In the genomic region with DNA sequence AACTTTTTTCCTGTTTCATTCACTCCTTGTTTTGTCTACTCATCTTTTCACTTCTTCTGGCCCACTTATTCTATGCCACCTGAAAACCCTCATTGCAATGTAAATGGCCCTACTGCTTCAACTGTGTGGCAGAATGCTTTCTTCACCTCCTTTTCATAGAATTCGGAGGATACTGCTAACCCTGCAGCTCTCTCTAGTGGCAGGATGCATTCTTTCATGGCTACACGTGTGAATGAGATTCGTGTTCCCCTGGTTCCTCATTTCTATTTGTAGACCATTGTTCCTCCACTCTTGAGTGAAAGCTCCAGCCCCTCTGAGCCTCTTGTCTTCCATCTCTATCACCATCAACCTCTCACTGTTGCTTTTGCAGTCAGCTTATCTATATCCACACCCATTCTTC, we compare ENCODE assay signal across 9 cellular contexts. TPM values are rescaled to one million over a fixed set of nuclear protein-coding genes. Genes with fewer than 3 reads are reported as not detected.
DNase-seq lines count a peak whose midpoint lies in the region; FAIRE-seq and TF ChIP-seq lines count a peak whose summit lies in the region.
"Had no signal": no experiment of that assay in that cellular context is flagged by ENCODE, and none has a peak within 500 bp of the region (broad histone marks: within the 10 kb centered on the region; RNA-seq: fewer than 3 reads in every experiment).

No MANE protein-coding gene starts in this region.

- WGBS in small intestine, 3 donors = 32 to 46% (median 43%) methylated on average over 3 of the region's 3 CpGs

- peaks cover under 1% of the 10 kb centered on the region for H3K4me1 Mint-ChIP-seq in chondrocyte (ENCODE audit: low read depth)
- H3K4me1 Mint-ChIP-seq in CD8-positive, alpha-beta memory T cell = no peaks in the 10 kb centered on the region

- no peaks in the 10 kb centered on the region for H3K36me3 ChIP-seq in small intestine (ENCODE audit: control insufficient read depth in 2 of 2, insufficient read depth in 2 of 2, low read length in 2 of 2)
- H3K36me3 ChIP-seq in Peyer's patch = no peaks in the 10 kb centered on the region
- no peaks in the 10 kb centered on the region for H3K36me3 ChIP-seq in CD8-positive, alpha-beta memory T cell (ENCODE audit: insufficient read depth, low read length)
- H3K36me3 ChIP-seq: BLaER1 treated with 17β-estradiol and CSF1 and Interleukin-3, amounts not matched to agents 10 nM and 100 nM had no signal

- DNase-seq in NCI-H2029 (lab: John Stamatoyannopoulos, UW) = peak; percentile 22
- DNase-seq in NCI-H2029 treated with DMSO at 0.1 percent for 48 hours (lab: John Stamatoyannopoulos, UW) = no peak
- peak; percentile 43 for DNase-seq in NCI-H226
- no peak for DNase-seq in chondrocyte (ENCODE audit: low spot score)
- DNase-seq in small intestine = peak; percentile 39
- DNase-seq in activated CD4-positive, alpha-beta T cell treated with anti-CD3 and anti-CD28 coated beads for 1 hour = no peak
- DNase-seq in Peyer's patch = no peak
- no peak for DNase-seq in CD8-positive, alpha-beta memory T cell

- FAIRE-seq in small intestine (lab: Jason Lieb, UNC) = no peak

- no peak overlapping the region for H3K27ac Mint-ChIP-seq in chondrocyte (ENCODE audit: unreplicated experiment)
- no peak overlapping the region for H3K27ac Mint-ChIP-seq in CD8-positive, alpha-beta memory T cell

- H3K4me3 ChIP-seq in small intestine (ENCODE audit: low read depth in 1 of 2, low read length in 2 of 2) (no peak overlapping the region), Peyer's patch (no peak overlapping the region)
- H3K4me3 ChIP-seq in CD8-positive, alpha-beta memory T cell (ENCODE audit: low read length) = no peak overlapping the region
- H3K4me3 ChIP-seq: BLaER1 treated with 17β-estradiol and CSF1 and Interleukin-3, amounts not matched to agents 10 nM and 100 nM had no signal

- TF ChIP-seq CTCF in chondrocyte (IDR thresholded peaks at IDR 0.05) (peak; percentile 82), Peyer's patch (IDR thresholded peaks at IDR 0.05) (peak in 3 of 6 experiments; percentile 56 to 70 (median 61))

- POLR2A ChIA-PET in CD8-positive, alpha-beta memory T cell (lab: Charles Lee) = no interaction called here

- no peaks in the 10 kb centered on the region for H3K27me3 ChIP-seq in small intestine (ENCODE audit: control insufficient read depth in 2 of 2, insufficient read depth in 2 of 2, low read length in 2 of 2)
- H3K27me3 ChIP-seq in Peyer's patch = no peaks in the 10 kb centered on the region
- no peaks in the 10 kb centered on the region for H3K27me3 ChIP-seq in CD8-positive, alpha-beta memory T cell (ENCODE audit: insufficient read depth, low read length, poor library complexity, severe bottlenecking)
- H3K27me3 ChIP-seq: BLaER1 treated with 17β-estradiol and CSF1 and Interleukin-3, amounts not matched to agents 10 nM and 100 nM had no signal

- no peak for TF ChIP-seq POLR2A in Peyer's patch (IDR thresholded peaks at IDR 0.05)

- CTCF ChIA-PET in CD8-positive, alpha-beta memory T cell (lab: Charles Lee) = no interaction called here

- no peaks in the 10 kb centered on the region for H3K27me3 Mint-ChIP-seq in chondrocyte (ENCODE audit: low read depth)
- H3K27me3 Mint-ChIP-seq in CD8-positive, alpha-beta memory T cell = no peaks in the 10 kb centered on the region

- no peaks in the 10 kb centered on the region for H3K9me3 ChIP-seq in small intestine (ENCODE audit: control insufficient read depth, low read depth)
- no peaks in the 10 kb centered on the region for H3K9me3 ChIP-seq in Peyer's patch
- H3K9me3 ChIP-seq in CD8-positive, alpha-beta memory T cell (ENCODE audit: low read length) = no peaks in the 10 kb centered on the region
- H3K9me3 ChIP-seq: BLaER1 treated with 17β-estradiol and CSF1 and Interleukin-3, amounts not matched to agents 10 nM and 100 nM had no signal

- no peak overlapping the region for H3K4me3 Mint-ChIP-seq in chondrocyte (ENCODE audit: unreplicated experiment)
- H3K4me3 Mint-ChIP-seq in CD8-positive, alpha-beta memory T cell = no peak overlapping the region

- no peaks in the 10 kb centered on the region for H3K9me3 Mint-ChIP-seq in chondrocyte (ENCODE audit: low read depth)
- no peaks in the 10 kb centered on the region for H3K9me3 Mint-ChIP-seq in CD8-positive, alpha-beta memory T cell

- H3K27ac ChIP-seq in small intestine (ENCODE audit: low read depth in 1 of 2, low read length in 1 of 2) (no peak overlapping the region), Peyer's patch (no peak overlapping the region)
- H3K27ac ChIP-seq in CD8-positive, alpha-beta memory T cell (ENCODE audit: low read depth, low read length) = no peak overlapping the region
- H3K27ac ChIP-seq: BLaER1 treated with 17β-estradiol and CSF1 and Interleukin-3, amounts not matched to agents 10 nM and 100 nM had no signal

- no peaks in the 10 kb centered on the region for H3K36me3 Mint-ChIP-seq in chondrocyte (ENCODE audit: low read depth)
- peaks cover 4 to 10% (median 7%) of the 10 kb centered on the region in 3 donors for H3K36me3 Mint-ChIP-seq in CD8-positive, alpha-beta memory T cell

- H3K4me1 ChIP-seq in small intestine (ENCODE audit: control insufficient read depth in 2 of 2, insufficient read depth in 1 of 2, low read depth in 1 of 2, low read length in 1 of 2) (peaks cover 0 to 2% of the 10 kb centered on the region in 2 donors), Peyer's patch (peaks cover 0 to under 1% (median 0%) of the 10 kb centered on the region in 4 donors)
- no peaks in the 10 kb centered on the region for H3K4me1 ChIP-seq in CD8-positive, alpha-beta memory T cell (ENCODE audit: insufficient read depth, low read length)

RNA-seq across cellular contexts. Expression of a gene that starts 20.9 kb away (rescaled TPM):
- 0.10 to 0.25 TPM (median 0.15 TPM) in 3 replicates for total RNA-seq in chondrocyte
- under 1 TPM in 1 of 3 donors, not detected in 2; 0.01 TPM for polyA plus RNA-seq in small intestine
- not detected for total RNA-seq in Peyer's patch
- not detected for total RNA-seq in CD8-positive, alpha-beta memory T cell
- polyA plus RNA-seq in CD8-positive, alpha-beta memory T cell = not detected

RNA-seq across cellular contexts. Expression of a gene that starts 34.0 kb away (rescaled TPM):
- total RNA-seq in chondrocyte = 0.47 to 1.9 TPM (median 0.49 TPM) in 3 replicates
- under 1 TPM in 1 of 3 donors, not detected in 2; 0.03 TPM for polyA plus RNA-seq in small intestine
- total RNA-seq in Peyer's patch = not detected
- total RNA-seq in CD8-positive, alpha-beta memory T cell = not detected
- polyA plus RNA-seq in CD8-positive, alpha-beta memory T cell = not detected

Comparison
In these comparisons a context has a peak if more than half of its experiments do, and no peak if none do; other contexts are left out.
1. DNase-seq: peak in NCI-H2029 (single experiment), NCI-H226 (single experiment) and small intestine (single experiment); none in NCI-H2029 treated with DMSO at 0.1 percent for 48 hours (single experiment), chondrocyte (single experiment), activated CD4-positive, alpha-beta T cell treated with anti-CD3 and anti-CD28 coated beads for 1 hour (single experiment), Peyer's patch (0 of 3) and CD8-positive, alpha-beta memory T cell (0 of 5).